ENCODE assay signal across 8 cellular contexts in genomic region chr5:90866333-90866732, GRCh38.
DNase-seq lines count a peak whose midpoint lies in the region; ATAC-seq, FAIRE-seq and TF ChIP-seq lines count a peak whose summit lies in the region.

No MANE protein-coding gene starts in this region.

- no peaks in the 10 kb centered on the region for H4K20me1 ChIP-seq in GM12878 (ENCODE audit: control insufficient read depth, insufficient read depth)

- WGBS in GM12878 (ENCODE audit: insufficient coverage, insufficient replicate concordance, low lambda C conversion rate, missing lambda C conversion rate), result 5% methylated on average over 2 of the region's 2 CpGs

- H3K27ac ChIP-seq in GM12878 (ENCODE audit: control insufficient read depth, insufficient read depth) (no peak overlapping the region), upper lobe of right lung (no peak overlapping the region), brain microvascular endothelial cell (no peak overlapping the region)

- H3K27me3 ChIP-seq in GM12878 (replicated peaks in 1 of 2; ENCODE audit: control insufficient read depth in 2 of 2, insufficient read depth in 2 of 2, low read length in 1 of 2) (no peaks in the 10 kb centered on the region), upper lobe of right lung (no peaks in the 10 kb centered on the region), brain microvascular endothelial cell (replicated peaks) (no peaks in the 10 kb centered on the region)

- H3K36me3 ChIP-seq in GM12878 (ENCODE audit: control insufficient read depth in 2 of 2, insufficient read depth in 2 of 2, low read length in 1 of 2) (no peaks in the 10 kb centered on the region), upper lobe of right lung (no peaks in the 10 kb centered on the region), brain microvascular endothelial cell (replicated peaks) (no peaks in the 10 kb centered on the region)

- no peak overlapping the region for H3K9ac ChIP-seq in GM12878 (ENCODE audit: control insufficient read depth, insufficient read depth, low read length)

- TF ChIP-seq CTCF in GM12878 (IDR thresholded peaks at IDR 0.05 in 2 of 3, conservative IDR thresholded peaks at IDR 0.05 in 1 of 3; ENCODE audit: control insufficient read depth in 2 of 3, extremely low read depth in 1 of 3, insufficient read depth in 1 of 3, low read depth in 3 of 3, low read length in 3 of 3) (peak in 2 of 3 experiments; percentile 23 to 44; a peak in 3 of 6 replicates), upper lobe of right lung (IDR thresholded peaks at IDR 0.05) (peak; percentile 56), brain microvascular endothelial cell (IDR thresholded peaks at IDR 0.05; ENCODE audit: low read depth, low read length, missing control alignments) (no peak)

- POLR2A ChIA-PET in GM12878 (lab: Charles Lee), result no interaction called here

- ATAC-seq in GM21786 (IDR thresholded peaks at IDR 0.05; ENCODE audit: unreplicated experiment) (peak; percentile 66), GM12878 (peak; percentile 67), upper lobe of right lung (peak; percentile 77)

- in situ Hi-C loops in GM12878 (cut with MboI), result loop anchor here (5.0 kb wide), 1 partner anchor 551 kb away; no protein-coding TSS in a partner anchor
- in situ Hi-C loops in brain microvascular endothelial cell (cut with HindIII; ENCODE audit: low pct_ligation_motif_present, low sequenced_read_pairs), result no loop called here

- SMC1A ChIA-PET in GM12878 (lab: Charles Lee; ENCODE audit: uncharacterized antibody, unreplicated experiment), result interaction anchor here (1.0 to 4.0 kb wide), 5 partner anchors 12 to 553 kb away, joined by 3 to 37 read pairs (median 6); no protein-coding TSS in a partner anchor

- no TSS peak for BruUV-seq in GM12878 (replicated peaks; lab: Mats Ljungman, UMichigan)

- H3K9me3 ChIP-seq in GM12878 (replicated peaks; ENCODE audit: control insufficient read depth, insufficient read depth, low read length), result no peaks in the 10 kb centered on the region
- no peaks in the 10 kb centered on the region for H3K9me3 ChIP-seq in upper lobe of right lung

- no peaks in the 10 kb centered on the region for H3K4me1 ChIP-seq in GM12878 (ENCODE audit: control insufficient read depth, insufficient read depth, low read length)
- H3K4me1 ChIP-seq in upper lobe of right lung, result peaks cover 11% of the 10 kb centered on the region

- DNase-seq in D341Med (ENCODE audit: low spot score) (peak; percentile 21), NCI-H2196 treated with DMSO at 0.1 percent for 48 hours (lab: John Stamatoyannopoulos, UW; ENCODE audit: unreplicated experiment) (peak; percentile 31), GM12878 (ENCODE audit: low read depth, low spot score) (no peak), kidney glomerular epithelial cell (lab: John Stamatoyannopoulos, UW) (peak; percentile 66), upper lobe of right lung (no peak), GM19238 (ENCODE audit: insufficient read length, low spot score) (no peak), brain microvascular endothelial cell (no peak)

- H3K4me2 ChIP-seq in GM12878 (ENCODE audit: control insufficient read depth, insufficient read depth), result no peak overlapping the region

- CTCF ChIA-PET in GM12878 (lab: Yijun Ruan, JAX), result interaction anchor here (0.7 to 5.5 kb wide), 10 partner anchors 9 to 553 kb away, joined by 3 to 67 read pairs (median 4); partner anchors contain the start of gene ARRDC3

- no peaks in the 10 kb centered on the region for H3K79me2 ChIP-seq in GM12878 (ENCODE audit: control insufficient read depth, insufficient read depth, low read length)

- TF ChIP-seq POLR2A in GM12878 (IDR thresholded peaks at IDR 0.05; ENCODE audit: low read depth, low read length), result no peak

- H3K4me3 ChIP-seq in GM12878, result no peak overlapping the region
- no peak overlapping the region for H3K4me3 ChIP-seq in upper lobe of right lung
- no peak overlapping the region for H3K4me3 ChIP-seq in brain microvascular endothelial cell (ENCODE audit: low read depth, low read length)

- TF ChIP-seq EP300 in GM12878 (IDR thresholded peaks at IDR 0.05; ENCODE audit: borderline replicate concordance in 1 of 2, control insufficient read depth in 1 of 2, low read depth in 2 of 2, low read length in 2 of 2), result no peak

- FAIRE-seq in GM12878 (lab: Jason Lieb, UNC), result peak; percentile 75

- no peak overlapping the region; the same call in 1 of the 2 replicates for H2AFZ ChIP-seq in GM12878 (ENCODE audit: control insufficient read depth, low read depth, low read length)

- intact Hi-C loops in GM12878 (cut with micrococcal nuclease; ENCODE audit: unreplicated experiment), result loop anchor here (1.0 to 10.0 kb wide), 3 partner anchors 234 to 553 kb away; partner anchors contain the start of gene ARRDC3
- intact Hi-C loops in upper lobe of right lung (cut with DNase I), result loop anchor here (10.0 kb wide), 1 partner anchor 538 kb away; no protein-coding TSS in a partner anchor

- RAD21 ChIA-PET in GM12878 (lab: Charles Lee; ENCODE audit: unreplicated experiment), result interaction anchor here (1.0 to 3.4 kb wide), 6 partner anchors 64 to 556 kb away, joined by 3 to 16 read pairs (median 6); partner anchors contain the start of gene ARRDC3

- TF ChIP-seq RAD21 in GM12878 (IDR thresholded peaks at IDR 0.05; ENCODE audit: insufficient read depth, low read depth, low read length), result peak; percentile 55; the same call in 1 of the 2 replicates

TF ChIP-seq in GM12878, 131 proteins besides CTCF, POLR2A, EP300 and RAD21:
- TF ChIP-seq SREBF2 (IDR thresholded peaks at IDR 0.05; ENCODE audit: low read length), result no peak
- TF ChIP-seq SP1 (IDR thresholded peaks at IDR 0.05; ENCODE audit: low read depth, low read length), result no peak
- no peak for TF ChIP-seq BRCA1 (IDR thresholded peaks at IDR 0.05; ENCODE audit: low read depth, low read length)
- TF ChIP-seq CREM (IDR thresholded peaks at IDR 0.05; ENCODE audit: low read depth), result no peak
- no peak for TF ChIP-seq PAX5 (IDR thresholded peaks at IDR 0.05; ENCODE audit: borderline replicate concordance, low read depth, low read length)
- no peak for TF ChIP-seq MAX (IDR thresholded peaks at IDR 0.05; ENCODE audit: low read depth, low read length)
- peak; percentile 34; the same call in 1 of the 2 replicates for TF ChIP-seq SMC3 (IDR thresholded peaks at IDR 0.05; ENCODE audit: borderline replicate concordance, low read length)

Comparison
In these comparisons a context has a peak if more than half of its experiments do, and no peak if none do; other contexts are left out.
1. DNase-seq: peak in D341Med (single experiment), NCI-H2196 treated with DMSO at 0.1 percent for 48 hours (single experiment) and kidney glomerular epithelial cell (single experiment); none in GM12878 (single experiment), upper lobe of right lung (single experiment), GM19238 (single experiment) and brain microvascular endothelial cell (single experiment).
2. Peak in every context shown above with its lines, with median percentiles within 50 percentile points of each other: ATAC-seq.